In the genomic region with DNA sequence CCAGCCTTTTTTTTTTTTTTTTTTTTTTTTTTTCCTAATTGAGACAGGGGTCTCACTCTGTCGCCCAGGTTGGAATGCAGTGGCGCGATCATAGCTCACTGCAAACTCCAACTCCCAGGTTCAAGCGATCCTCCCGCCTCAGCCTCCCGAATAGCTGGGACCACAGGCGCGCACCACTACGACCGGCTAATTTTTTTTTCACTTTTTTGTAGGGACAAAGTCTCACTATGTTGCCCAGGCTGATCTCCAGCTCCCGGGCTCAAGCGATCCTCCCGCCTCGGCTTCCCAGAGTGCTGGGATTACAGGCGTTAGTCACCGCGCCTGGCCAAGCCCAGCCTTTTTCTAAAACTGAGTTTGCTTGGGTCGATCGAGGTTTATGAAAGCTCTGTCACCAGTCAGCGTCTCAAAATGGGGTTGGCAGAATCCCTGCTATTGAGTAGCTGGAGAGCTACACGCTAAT, we compare ENCODE assay signal across 8 cellular contexts. TPM values are rescaled to one million over a fixed set of nuclear protein-coding genes. Genes with fewer than 3 reads are reported as not detected.
DNase-seq lines count a peak whose midpoint lies in the region; ATAC-seq and TF ChIP-seq lines count a peak whose summit lies in the region.

No MANE protein-coding gene starts in this region.

- H3K27me3 ChIP-seq in Caco-2 (replicated peaks; ENCODE audit: control insufficient read depth, insufficient read depth, low read length) (no peaks in the 10 kb centered on the region), parathyroid adenoma (ENCODE audit: control insufficient read depth, insufficient read depth, low read length) (no peaks in the 10 kb centered on the region)

- peak overlapping the region; percentile 98 for H3K27ac ChIP-seq in parathyroid adenoma

- H3K4me1 ChIP-seq in Caco-2, result no peaks in the 10 kb centered on the region
- peaks cover 14% of the 10 kb centered on the region for H3K4me1 ChIP-seq in parathyroid adenoma

- TF ChIP-seq CTCF in Caco-2 (IDR thresholded peaks at IDR 0.05; ENCODE audit: insufficient read depth in 1 of 2, low read depth in 1 of 2, low read length in 1 of 2, severe bottlenecking in 1 of 2, unreplicated experiment in 1 of 2) (no peak), parathyroid adenoma (IDR thresholded peaks at IDR 0.05) (no peak)

- peaks cover 11% of the 10 kb centered on the region for H3K36me3 Mint-ChIP-seq in Caco-2 (ENCODE audit: insufficient read depth, unreplicated experiment)
- H3K36me3 Mint-ChIP-seq in activated naive CD4-positive, alpha-beta T cell treated with anti-CD3 and anti-CD28 coated beads for 36 hours (ENCODE audit: low read depth), result peaks cover 12% of the 10 kb centered on the region

- POLR2A ChIA-PET in Caco-2 (lab: Charles Lee), result interaction anchor here (0.6 to 1.1 kb wide), 13 partner anchors 41 to 1077 kb away, joined by 3 to 22 read pairs (median 5); partner anchors contain the start of genes GRIPAP1, HDAC6, PLP2 and PQBP1

- no peaks in the 10 kb centered on the region for H3K27me3 Mint-ChIP-seq in Caco-2 (ENCODE audit: insufficient read depth, unreplicated experiment)
- no peaks in the 10 kb centered on the region for H3K27me3 Mint-ChIP-seq in activated naive CD4-positive, alpha-beta T cell treated with anti-CD3 and anti-CD28 coated beads for 36 hours (ENCODE audit: low read depth)

- peak overlapping the region; percentile 81 for H3K4me2 ChIP-seq in parathyroid adenoma (ENCODE audit: low read length)

- TSS peak; percentile 67 for BruUV-seq in Caco-2 (replicated peaks; lab: Mats Ljungman, UMichigan)

- H3K9me3 Mint-ChIP-seq in Caco-2 (ENCODE audit: unreplicated experiment), result no peaks in the 10 kb centered on the region
- H3K9me3 Mint-ChIP-seq in activated naive CD4-positive, alpha-beta T cell treated with anti-CD3 and anti-CD28 coated beads for 36 hours, result no peaks in the 10 kb centered on the region

- H2AFZ ChIP-seq in parathyroid adenoma, result peak overlapping the region; percentile 78

- no peak for ATAC-seq in activated CD4-positive, CD25-positive, alpha-beta regulatory T cell treated with anti-CD3 and anti-CD28 coated beads, Interleukin-2, amount 50 U/mL, for 24 hours
- no peak for ATAC-seq in GM19035 (IDR thresholded peaks at IDR 0.05; ENCODE audit: unreplicated experiment)

- CTCF ChIA-PET in Caco-2 (lab: Charles Lee), result interaction anchor here (0.6 to 1.1 kb wide), 7 partner anchors 11 to 950 kb away, joined by 3 to 5 read pairs (median 3); partner anchors contain the start of gene GRIPAP1
- CTCF ChIA-PET in activated naive CD4-positive, alpha-beta T cell treated with anti-CD3 and anti-CD28 coated beads for 36 hours (lab: Charles Lee), result interaction anchor here (0.6 to 1.1 kb wide), 3 partner anchors 13 to 246 kb away, joined by 3 to 5 read pairs (median 3); partner anchors contain the start of gene KCND1

- H3K4me3 ChIP-seq in Caco-2 (ENCODE audit: low read depth, low read length), result peak overlapping the region; percentile 44
- peak overlapping the region; percentile 88 for H3K4me3 ChIP-seq in parathyroid adenoma (ENCODE audit: low read depth, low read length)

- intact Hi-C loops in Caco-2 (cut with micrococcal nuclease; ENCODE audit: unreplicated experiment), result loop anchor here (2.0 kb wide), 1 partner anchor 84 kb away; the partner anchor contains the start of gene TFE3
- intact Hi-C loops in activated naive CD4-positive, alpha-beta T cell treated with anti-CD3 and anti-CD28 coated beads for 36 hours (cut with micrococcal nuclease), result loop anchor here (1.0 to 5.0 kb wide), 12 partner anchors 21 to 384 kb away; partner anchors contain the start of genes GPKOW, GRIPAP1, HDAC6 and MAGIX

- peaks cover 28% of the 10 kb centered on the region for H3K79me2 ChIP-seq in parathyroid adenoma

- H3K27ac Mint-ChIP-seq in Caco-2 (ENCODE audit: unreplicated experiment), result peak overlapping the region; percentile 100
- H3K27ac Mint-ChIP-seq in activated naive CD4-positive, alpha-beta T cell treated with anti-CD3 and anti-CD28 coated beads for 36 hours, result peak overlapping the region; percentile 100

- peak in 1 of 2 experiments; percentile 33 for DNase-seq in Caco-2
- DNase-seq in Kasumi-1 (lab: John Stamatoyannopoulos, UW), result peak; percentile 7 to 32
- DNase-seq in activated naive CD4-positive, alpha-beta T cell treated with anti-CD3 and anti-CD28 coated beads for 36 hours, result peak; percentile 42
- DNase-seq in glomerular visceral epithelial cell (ENCODE audit: extremely low spot score), result peak; percentile 43
- no peak for DNase-seq in NK-92 treated with Interleukin-12 subunit alpha and Interleukin-12 subunit beta, amount 100 ng/mL, for 24 hours (lab: John Stamatoyannopoulos, UW)

- H3K36me3 ChIP-seq in Caco-2 (ENCODE audit: control insufficient read depth, insufficient read depth, low read length) (no peaks in the 10 kb centered on the region; the same call in 1 of the 2 replicates), parathyroid adenoma (ENCODE audit: control insufficient read depth, insufficient read depth, low read length) (no peaks in the 10 kb centered on the region)

- no peak overlapping the region for H3K9ac ChIP-seq in parathyroid adenoma

- H3K4me3 Mint-ChIP-seq in Caco-2 (ENCODE audit: unreplicated experiment), result peak overlapping the region; percentile 98
- peak overlapping the region; percentile 98 for H3K4me3 Mint-ChIP-seq in activated naive CD4-positive, alpha-beta T cell treated with anti-CD3 and anti-CD28 coated beads for 36 hours

- no peaks in the 10 kb centered on the region for H3K9me3 ChIP-seq in Caco-2
- H3K9me3 ChIP-seq in parathyroid adenoma (ENCODE audit: control insufficient read depth, low read length), result no peaks in the 10 kb centered on the region

- H3K4me1 Mint-ChIP-seq in Caco-2 (ENCODE audit: low read depth, unreplicated experiment), result peaks cover 15% of the 10 kb centered on the region
- H3K4me1 Mint-ChIP-seq in activated naive CD4-positive, alpha-beta T cell treated with anti-CD3 and anti-CD28 coated beads for 36 hours (ENCODE audit: low read depth), result peaks cover 40% of the 10 kb centered on the region

RNA-seq across cellular contexts. Expression of gene OTUD5, which starts 1.3 kb away (rescaled TPM):
- 40.1 and 40.6 TPM in 2 replicates for total RNA-seq in Caco-2 (2022)
- 10 to 100 TPM; 69.1 to 70.5 TPM for total RNA-seq in activated naive CD4-positive, alpha-beta T cell treated with anti-CD3 and anti-CD28 coated beads for 36 hours

RNA-seq across cellular contexts. Expression of gene KCND1, which starts 13.0 kb away (rescaled TPM):
- total RNA-seq in Caco-2 (2022), result 0.88 and 0.97 TPM in 2 replicates
- total RNA-seq in activated naive CD4-positive, alpha-beta T cell treated with anti-CD3 and anti-CD28 coated beads for 36 hours, result 1 to 10 TPM; 2.1 to 2.7 TPM

RNA-seq across cellular contexts. Expression of gene PIM2, which starts 39.8 kb away (rescaled TPM):
- total RNA-seq in Caco-2 (2022), result 12.0 and 13.9 TPM in 2 replicates
- 100 to 1,000 TPM; 634 to 648 TPM for total RNA-seq in activated naive CD4-positive, alpha-beta T cell treated with anti-CD3 and anti-CD28 coated beads for 36 hours

RNA-seq across cellular contexts. Expression of gene GRIPAP1, which starts 43.4 kb away (rescaled TPM):
- total RNA-seq in Caco-2 (2022), result 43.1 and 43.6 TPM in 2 replicates
- total RNA-seq in activated naive CD4-positive, alpha-beta T cell treated with anti-CD3 and anti-CD28 coated beads for 36 hours, result 10 to 100 TPM; 64.8 to 73.1 TPM

RNA-seq across cellular contexts. Expression of gene SLC35A2, which starts 47.2 kb away (rescaled TPM):
- 58.8 and 61.4 TPM in 2 replicates for total RNA-seq in Caco-2 (2022)
- 10 to 100 TPM; 23.9 to 26.7 TPM for total RNA-seq in activated naive CD4-positive, alpha-beta T cell treated with anti-CD3 and anti-CD28 coated beads for 36 hours

Comparison
In these comparisons a context has a peak if more than half of its experiments do, and no peak if none do; other contexts are left out.
1. RNA of gene PIM2, which starts 39.8 kb away (total RNA-seq): 634 to 648 TPM in activated naive CD4-positive, alpha-beta T cell treated with anti-CD3 and anti-CD28 coated beads for 36 hours; 12.0 to 13.9 TPM in Caco-2; every median in the first group is over 10 times any median in the second.